Comparison of ENCODE assay signal across 1 cellular context in genomic region chr3:194278186-194278845, GRCh38.
TF ChIP-seq lines count a peak whose summit lies in the region.

No MANE protein-coding gene starts in this region.

TF ChIP-seq in H1, 55 proteins besides CTCF, POLR2A, EP300 and RAD21 (continued from another document):
- TF ChIP-seq CHD7 (IDR thresholded peaks at IDR 0.05; ENCODE audit: insufficient replicate concordance, low read length) = no peak
- no peak for TF ChIP-seq TCF12 (IDR thresholded peaks at IDR 0.05; ENCODE audit: low read depth, low read length)
- TF ChIP-seq YY1 (IDR thresholded peaks at IDR 0.05; ENCODE audit: low read depth, low read length) = no peak
- no peak for TF ChIP-seq GABPA (IDR thresholded peaks at IDR 0.05; ENCODE audit: borderline replicate concordance, insufficient read depth, low read length)
- no peak for TF ChIP-seq RFX5 (IDR thresholded peaks at IDR 0.05; ENCODE audit: borderline replicate concordance, low read depth, low read length)
